ENCODE assay signal across 10 cellular contexts in the genomic region with DNA sequence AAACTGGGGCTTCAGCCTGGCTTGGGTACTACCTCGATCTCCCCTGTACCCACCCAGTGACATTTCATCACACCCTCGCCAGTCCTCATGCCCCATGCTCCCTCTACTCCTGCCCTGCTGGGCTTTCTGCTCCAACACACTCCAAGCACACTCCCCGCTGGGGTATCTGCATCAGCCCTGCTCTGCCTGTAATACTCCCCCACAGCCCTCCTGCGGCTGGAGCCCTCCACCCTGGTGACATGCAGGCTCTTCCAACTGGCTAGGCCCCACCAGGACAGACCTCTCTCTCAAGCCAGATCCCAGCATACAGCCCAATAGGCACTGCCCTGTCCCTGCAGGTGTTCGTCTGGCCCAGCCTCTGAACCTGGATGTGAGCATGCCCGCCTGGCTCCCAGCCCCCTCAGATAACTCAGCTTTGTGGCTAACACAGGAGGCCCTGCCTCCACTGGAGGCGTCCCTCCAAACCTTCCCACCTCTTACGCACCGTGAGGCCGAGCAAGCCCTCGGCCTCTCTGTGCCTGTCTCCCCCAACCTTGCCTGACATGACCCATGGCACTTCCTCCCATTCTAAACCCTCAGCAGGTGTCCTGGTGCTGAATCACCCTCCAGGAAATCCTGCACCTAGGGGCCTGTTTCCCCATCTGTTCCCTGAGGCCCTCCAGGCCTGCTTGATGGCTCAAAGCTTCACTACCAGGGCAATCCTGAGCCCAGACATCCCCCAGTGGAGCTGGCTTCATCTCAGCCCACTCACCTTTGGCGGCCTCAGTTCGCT. TPM values are rescaled to one million over a fixed set of nuclear protein-coding genes. Genes with fewer than 3 reads are reported as not detected.
DNase-seq lines count a peak whose midpoint lies in the region; ATAC-seq, FAIRE-seq and TF ChIP-seq lines count a peak whose summit lies in the region.
"Had no signal": no experiment of that assay in that cellular context is flagged by ENCODE, and none has a peak within 500 bp of the region (broad histone marks: within the 10 kb centered on the region; RNA-seq: fewer than 3 reads in every experiment).

No MANE protein-coding gene starts in this region.

- DNase-seq in stimulated activated naive CD8-positive, alpha-beta T cell treated with anti-CD3 and anti-CD28 coated beads, Interleukin-15, Interleukin-2, amounts not matched to agents 100 U/mL and 50 U/mL, for 24 hours: no peak
- DNase-seq in NCI-H524 (lab: John Stamatoyannopoulos, UW): peak; percentile 57 to 87
- peak; percentile 68 for DNase-seq in endothelial cell of umbilical vein (ENCODE audit: low read depth, low spot score)
- DNase-seq in CD4-positive, alpha-beta memory T cell: no peak
- no peak for DNase-seq in activated gamma-delta T cell treated with Interleukin-2 at 50 U/mL for 16 hours
- DNase-seq in kidney: no peak
- no peak for DNase-seq in activated CD4-positive, alpha-beta T cell treated with anti-CD3 and anti-CD28 coated beads for 1 hour

- dilution Hi-C loops in endothelial cell of umbilical vein (cut with MboI; ENCODE audit: extremely low pct_ligation_motif_present, low sequenced_read_pairs): no loop called here

- H3K9ac ChIP-seq in endothelial cell of umbilical vein (replicated peaks; ENCODE audit: extremely low read depth, insufficient read depth, low read length) (peak overlapping the region; percentile 21), kidney (ENCODE audit: low read length in 2 of 2) (no peak overlapping the region)

- peak overlapping the region; percentile 16 for H3K4me2 ChIP-seq in endothelial cell of umbilical vein (ENCODE audit: insufficient read depth, low read length)

- H3K4me3 ChIP-seq in endothelial cell of umbilical vein (replicated peaks in 1 of 3; ENCODE audit: insufficient read depth in 1 of 3, low read depth in 1 of 3, low read length in 3 of 3) (no peak overlapping the region), kidney (ENCODE audit: low read length in 2 of 2) (no peak overlapping the region)
- no peak overlapping the region for H3K4me3 ChIP-seq in CD4-positive, alpha-beta memory T cell (ENCODE audit: low read length in 2 of 2)

- peak overlapping the region; percentile 36 for H3K27ac Mint-ChIP-seq in stimulated activated naive CD8-positive, alpha-beta T cell treated with anti-CD3 and anti-CD28 coated beads, Interleukin-15, Interleukin-2, amounts not matched to agents 100 ng/mL and 50 ng/mL, for 24 hours
- peak overlapping the region in 2 of 7 donors; percentile 32 to 63 for H3K27ac Mint-ChIP-seq in CD4-positive, alpha-beta memory T cell

- no TSS peak for BruUV-seq in endothelial cell of umbilical vein (replicated peaks; lab: Mats Ljungman, UMichigan)

- POLR2A ChIA-PET in endothelial cell of umbilical vein (lab: Charles Lee): interaction anchor here (1.2 to 2.0 kb wide), 3 partner anchors 11 to 38 kb away, joined by 3 to 8 read pairs (median 7); no protein-coding TSS in a partner anchor
- POLR2A ChIA-PET in CD4-positive, alpha-beta memory T cell (lab: Charles Lee; ENCODE audit: partially characterized antibody): no interaction called here

- H3K27ac ChIP-seq in endothelial cell of umbilical vein (ENCODE audit: insufficient read depth, low read depth, low read length) (peak overlapping the region; percentile 65), kidney (ENCODE audit: low read depth in 2 of 2, low read length in 2 of 2) (no peak overlapping the region)
- no peak overlapping the region for H3K27ac ChIP-seq in CD4-positive, alpha-beta memory T cell (ENCODE audit: low read depth, low read length)

- TF ChIP-seq POLR2A in endothelial cell of umbilical vein (IDR thresholded peaks at IDR 0.05; ENCODE audit: low read depth, low read length): no peak

- no peaks in the 10 kb centered on the region for H3K36me3 Mint-ChIP-seq in stimulated activated naive CD8-positive, alpha-beta T cell treated with anti-CD3 and anti-CD28 coated beads, Interleukin-15, Interleukin-2, amounts not matched to agents 100 ng/mL and 50 ng/mL, for 24 hours (ENCODE audit: low read depth)
- H3K36me3 Mint-ChIP-seq in CD4-positive, alpha-beta memory T cell: no peaks in the 10 kb centered on the region

- H3K9me3 ChIP-seq in endothelial cell of umbilical vein (replicated peaks; ENCODE audit: control insufficient read depth, insufficient read depth, low read length) (no peaks in the 10 kb centered on the region), kidney (ENCODE audit: control insufficient read depth in 1 of 2, low read length in 2 of 2) (no peaks in the 10 kb centered on the region)
- no peaks in the 10 kb centered on the region for H3K9me3 ChIP-seq in CD4-positive, alpha-beta memory T cell (ENCODE audit: control insufficient read depth in 1 of 2, low read length in 2 of 2)

- no peaks in the 10 kb centered on the region for H3K9me1 ChIP-seq in endothelial cell of umbilical vein (replicated peaks; ENCODE audit: control insufficient read depth, extremely low read depth, insufficient read depth, low read length)

- H3K27me3 Mint-ChIP-seq in stimulated activated naive CD8-positive, alpha-beta T cell treated with anti-CD3 and anti-CD28 coated beads, Interleukin-15, Interleukin-2, amounts not matched to agents 100 ng/mL and 50 ng/mL, for 24 hours: no peaks in the 10 kb centered on the region
- no peaks in the 10 kb centered on the region for H3K27me3 Mint-ChIP-seq in CD4-positive, alpha-beta memory T cell

- CTCF ChIA-PET in endothelial cell of umbilical vein (lab: Charles Lee): interaction anchor here (0.7 to 12.2 kb wide), 11 partner anchors 9 to 244 kb away, joined by 3 to 304 read pairs (median 7); a partner anchor contains a TSS
- CTCF ChIA-PET in CD4-positive, alpha-beta memory T cell (lab: Charles Lee; ENCODE audit: partially characterized antibody): interaction anchor here (0.5 to 1.4 kb wide), 2 partner anchors 136 to 154 kb away, joined by 3 to 4 read pairs; no protein-coding TSS in a partner anchor

- H3K4me1 ChIP-seq in endothelial cell of umbilical vein (ENCODE audit: control insufficient read depth, extremely low read depth, insufficient read depth, low read length): peaks cover 19% of the 10 kb centered on the region
- peaks cover 12% of the 10 kb centered on the region for H3K4me1 ChIP-seq in CD4-positive, alpha-beta memory T cell (ENCODE audit: insufficient read depth, low read length)
- H3K4me1 ChIP-seq in kidney (ENCODE audit: control insufficient read depth in 1 of 2, insufficient read depth in 1 of 2, low read depth in 1 of 2, low read length in 2 of 2): peaks cover 0 to 14% of the 10 kb centered on the region in 2 donors

- H3K36me3 ChIP-seq in endothelial cell of umbilical vein (ENCODE audit: control insufficient read depth in 2 of 2, extremely low read depth in 1 of 2, insufficient read depth in 2 of 2, low read length in 2 of 2) (peaks cover 14 to 57% of the 10 kb centered on the region in 2 experiments), kidney (ENCODE audit: control insufficient read depth in 1 of 2, insufficient read depth in 2 of 2, low read length in 2 of 2) (peaks cover 4 to 7% of the 10 kb centered on the region in 2 donors)
- H3K36me3 ChIP-seq in CD4-positive, alpha-beta memory T cell (ENCODE audit: insufficient read depth, low read length): no peaks in the 10 kb centered on the region

- H4K20me1 ChIP-seq in endothelial cell of umbilical vein (replicated peaks; ENCODE audit: control insufficient read depth, extremely low read depth, insufficient read depth, low read length): no peaks in the 10 kb centered on the region

- no peaks in the 10 kb centered on the region for H3K27me3 ChIP-seq in endothelial cell of umbilical vein (ENCODE audit: control insufficient read depth in 2 of 2, insufficient read depth in 2 of 2, low read length in 2 of 2)
- no peaks in the 10 kb centered on the region for H3K27me3 ChIP-seq in CD4-positive, alpha-beta memory T cell (ENCODE audit: insufficient read depth, low read length)

- no peak for ATAC-seq in stimulated activated naive CD8-positive, alpha-beta T cell treated with anti-CD3 and anti-CD28 coated beads, Interleukin-15, Interleukin-2, amounts not matched to agents 100 U/mL and 50 U/mL, for 24 hours

- no peaks in the 10 kb centered on the region for H3K79me2 ChIP-seq in endothelial cell of umbilical vein (ENCODE audit: control insufficient read depth, insufficient read depth, low read length)

- no peak overlapping the region for H3K4me3 Mint-ChIP-seq in stimulated activated naive CD8-positive, alpha-beta T cell treated with anti-CD3 and anti-CD28 coated beads, Interleukin-15, Interleukin-2, amounts not matched to agents 100 ng/mL and 50 ng/mL, for 24 hours
- H3K4me3 Mint-ChIP-seq in CD4-positive, alpha-beta memory T cell: no peak overlapping the region

- peak; percentile 82 for FAIRE-seq in endothelial cell of umbilical vein (lab: Jason Lieb, UNC)
- no peak for FAIRE-seq in kidney (lab: Jason Lieb, UNC)
- FAIRE-seq: endometrium, islet of Langerhans had no signal

- intact Hi-C loops in endothelial cell of umbilical vein (cut with micrococcal nuclease): loop anchor here (1.0 to 2.0 kb wide), 3 partner anchors 11 to 38 kb away; no protein-coding TSS in a partner anchor
- intact Hi-C loops in CD4-positive, alpha-beta memory T cell (cut with micrococcal nuclease): no loop called here
- intact Hi-C loops in kidney (cut with DNase I): loop anchor here (5.0 kb wide), 1 partner anchor 37 kb away; no protein-coding TSS in a partner anchor

- peaks cover 14% of the 10 kb centered on the region for H3K4me1 Mint-ChIP-seq in stimulated activated naive CD8-positive, alpha-beta T cell treated with anti-CD3 and anti-CD28 coated beads, Interleukin-15, Interleukin-2, amounts not matched to agents 100 ng/mL and 50 ng/mL, for 24 hours (ENCODE audit: low read depth)
- H3K4me1 Mint-ChIP-seq in CD4-positive, alpha-beta memory T cell: peaks cover 0 to 7% (median 5%) of the 10 kb centered on the region in 4 donors

- H2AFZ ChIP-seq in endothelial cell of umbilical vein (ENCODE audit: low read depth, low read length): no peak overlapping the region

- no peak for TF ChIP-seq CTCF in endothelial cell of umbilical vein (IDR thresholded peaks at IDR 0.05; ENCODE audit: extremely low read depth in 1 of 2, insufficient read depth in 1 of 2, low read depth in 1 of 2, low read length in 2 of 2)
- TF ChIP-seq CTCF in kidney (IDR thresholded peaks at IDR 0.05; ENCODE audit: borderline replicate concordance, extremely low read depth, insufficient read depth): no peak

- no peaks in the 10 kb centered on the region for H3K9me3 Mint-ChIP-seq in stimulated activated naive CD8-positive, alpha-beta T cell treated with anti-CD3 and anti-CD28 coated beads, Interleukin-15, Interleukin-2, amounts not matched to agents 100 ng/mL and 50 ng/mL, for 24 hours
- no peaks in the 10 kb centered on the region for H3K9me3 Mint-ChIP-seq in CD4-positive, alpha-beta memory T cell

RNA-seq across cellular contexts. Expression of a gene that starts 33.5 kb away (rescaled TPM):
- 211 and 245 TPM in 2 replicates for total RNA-seq in endothelial cell of umbilical vein
- polyA plus RNA-seq in endothelial cell of umbilical vein: 440 and 511 TPM in 2 replicates
- polyA plus RNA-seq in endothelial cell of umbilical vein (2011; cell fraction: cytosol; rRNA removed): 259 and 341 TPM in 2 replicates
- 576 and 663 TPM in 2 replicates for polyA plus RNA-seq in endothelial cell of umbilical vein (2011; cell fraction: nucleus; rRNA removed)
- 102 and 113 TPM in 2 replicates for polyA plus RNA-seq in endothelial cell of umbilical vein (2012)
- 102 and 126 TPM in 2 replicates for polyA minus RNA-seq in endothelial cell of umbilical vein
- 25.2 TPM for polyA minus RNA-seq in endothelial cell of umbilical vein (2011; cell fraction: cytosol; rRNA and poly(A)+ RNA removed)
- polyA minus RNA-seq in endothelial cell of umbilical vein (2011; cell fraction: nucleus; rRNA and poly(A)+ RNA removed): 91.1 and 144 TPM in 2 replicates
- total RNA-seq in CD4-positive, alpha-beta memory T cell: 10 to 100 TPM; 34.2 to 35.9 TPM
- 10 to 100 TPM in 1 of 2 donors, 1 to 10 TPM in 1; 8.5 to 11.2 TPM for polyA plus RNA-seq in CD4-positive, alpha-beta memory T cell
- total RNA-seq in kidney: 28.6 TPM
- polyA plus RNA-seq in kidney (ENCODE audit: insufficient read depth, low read depth, low replicate concordance): 50.6 TPM

RNA-seq across cellular contexts. Expression of a gene that starts 33.5 kb away (rescaled TPM):
- total RNA-seq in endothelial cell of umbilical vein (221 and 246 TPM in 2 replicates), kidney (118 TPM)
- polyA plus RNA-seq in endothelial cell of umbilical vein (537 and 579 TPM in 2 replicates), kidney (ENCODE audit: insufficient read depth, low read depth, low replicate concordance) (244 TPM)
- 320 and 379 TPM in 2 replicates for polyA plus RNA-seq in endothelial cell of umbilical vein (2011; cell fraction: cytosol; rRNA removed)
- 183 and 186 TPM in 2 replicates for polyA plus RNA-seq in endothelial cell of umbilical vein (2011; cell fraction: nucleus; rRNA removed)
- 145 and 199 TPM in 2 replicates for polyA plus RNA-seq in endothelial cell of umbilical vein (2012)
- 206 and 246 TPM in 2 replicates for polyA minus RNA-seq in endothelial cell of umbilical vein
- polyA minus RNA-seq in endothelial cell of umbilical vein (2011; cell fraction: cytosol; rRNA and poly(A)+ RNA removed): 31.5 TPM
- 38.0 and 46.4 TPM in 2 replicates for polyA minus RNA-seq in endothelial cell of umbilical vein (2011; cell fraction: nucleus; rRNA and poly(A)+ RNA removed)
- 10 to 100 TPM; 36.8 to 39.2 TPM for total RNA-seq in CD4-positive, alpha-beta memory T cell
- 10 to 100 TPM; 93.1 to 93.9 TPM for polyA plus RNA-seq in CD4-positive, alpha-beta memory T cell

RNA-seq across cellular contexts. Expression of a gene that starts 41.5 kb away (rescaled TPM):
- total RNA-seq in endothelial cell of umbilical vein (105 and 109 TPM in 2 replicates), kidney (21.9 TPM)
- polyA plus RNA-seq in endothelial cell of umbilical vein (81.3 and 83.6 TPM in 2 replicates), kidney (ENCODE audit: insufficient read depth, low read depth, low replicate concordance) (16.0 TPM)
- polyA plus RNA-seq in endothelial cell of umbilical vein (2011; cell fraction: cytosol; rRNA removed): 30.5 and 49.1 TPM in 2 replicates
- 288 and 295 TPM in 2 replicates for polyA plus RNA-seq in endothelial cell of umbilical vein (2011; cell fraction: nucleus; rRNA removed)
- 22.8 and 27.5 TPM in 2 replicates for polyA plus RNA-seq in endothelial cell of umbilical vein (2012)
- 43.0 and 52.9 TPM in 2 replicates for polyA minus RNA-seq in endothelial cell of umbilical vein
- polyA minus RNA-seq in endothelial cell of umbilical vein (2011; cell fraction: cytosol; rRNA and poly(A)+ RNA removed): 1.7 TPM
- polyA minus RNA-seq in endothelial cell of umbilical vein (2011; cell fraction: nucleus; rRNA and poly(A)+ RNA removed): 58.2 and 105 TPM in 2 replicates
- 1 to 10 TPM; 3.5 to 4.2 TPM for total RNA-seq in CD4-positive, alpha-beta memory T cell
- polyA plus RNA-seq in CD4-positive, alpha-beta memory T cell: under 1 TPM in 1 of 2 donors, not detected in 1; 0.28 TPM

RNA-seq across cellular contexts. Expression of a gene that starts 45.8 kb away (rescaled TPM):
- 33.2 and 40.0 TPM in 2 replicates for total RNA-seq in endothelial cell of umbilical vein
- polyA plus RNA-seq in endothelial cell of umbilical vein: 49.3 and 59.5 TPM in 2 replicates
- 34.3 and 36.5 TPM in 2 replicates for polyA plus RNA-seq in endothelial cell of umbilical vein (2011; cell fraction: cytosol; rRNA removed)
- polyA plus RNA-seq in endothelial cell of umbilical vein (2011; cell fraction: nucleus; rRNA removed): 48.4 and 53.3 TPM in 2 replicates
- polyA plus RNA-seq in endothelial cell of umbilical vein (2012): 20.4 and 20.9 TPM in 2 replicates
- 82.2 and 90.8 TPM in 2 replicates for polyA minus RNA-seq in endothelial cell of umbilical vein
- polyA minus RNA-seq in endothelial cell of umbilical vein (2011; cell fraction: cytosol; rRNA and poly(A)+ RNA removed): 10.1 TPM
- 22.9 and 23.8 TPM in 2 replicates for polyA minus RNA-seq in endothelial cell of umbilical vein (2011; cell fraction: nucleus; rRNA and poly(A)+ RNA removed)
- 10 to 100 TPM; 50.6 to 51.5 TPM for total RNA-seq in CD4-positive, alpha-beta memory T cell
- 10 to 100 TPM; 40.9 to 43.9 TPM for polyA plus RNA-seq in CD4-positive, alpha-beta memory T cell
- total RNA-seq in kidney: 27.7 TPM
- polyA plus RNA-seq in kidney (ENCODE audit: insufficient read depth, low read depth, low replicate concordance): 37.3 TPM

Comparison
In these comparisons a context has a peak if more than half of its experiments do, and no peak if none do; other contexts are left out.
1. DNase-seq: peak in NCI-H524 (2 of 2) and endothelial cell of umbilical vein (single experiment); none in stimulated activated naive CD8-positive, alpha-beta T cell treated with anti-CD3 and anti-CD28 coated beads, Interleukin-15, Interleukin-2, amounts not matched to agents 100 U/mL and 50 U/mL, for 24 hours (single experiment), CD4-positive, alpha-beta memory T cell (0 of 5), activated gamma-delta T cell treated with Interleukin-2 at 50 U/mL for 16 hours (single experiment), kidney (single experiment) and activated CD4-positive, alpha-beta T cell treated with anti-CD3 and anti-CD28 coated beads for 1 hour (single experiment).